Comparison of ENCODE assay signal across 8 cellular contexts in genomic region chr1:8169364-8170058, GRCh38.
A peak's percentile ranks its signal among the peaks of the same experiment; 100 is the strongest.
DNase-seq lines count a peak whose midpoint lies in the region; ATAC-seq and TF ChIP-seq lines count a peak whose summit lies in the region.

No MANE protein-coding gene starts in this region.

- peak overlapping the region; percentile 14 for H3K27ac ChIP-seq in CD4-positive, alpha-beta T cell (ENCODE audit: low read depth, low read length)
- H3K27ac ChIP-seq in thymus (ENCODE audit: low read depth), result peak overlapping the region; percentile 81

- no peaks in the 10 kb centered on the region for H3K27me3 ChIP-seq in CD4-positive, alpha-beta T cell (ENCODE audit: control insufficient read depth, insufficient read depth, low read length)
- H3K27me3 ChIP-seq in thymus (ENCODE audit: control insufficient read depth, insufficient read depth), result no peaks in the 10 kb centered on the region

- peaks cover 39% of the 10 kb centered on the region for H3K4me1 Mint-ChIP-seq in CD4-positive, alpha-beta T cell (ENCODE audit: low read depth)

- no peaks in the 10 kb centered on the region for H3K36me3 Mint-ChIP-seq in CD4-positive, alpha-beta T cell (ENCODE audit: low read depth)

- H3K4me1 ChIP-seq in mucosa of descending colon (ENCODE audit: low read depth) (peaks cover 14% of the 10 kb centered on the region), thymus (ENCODE audit: control insufficient read depth, insufficient read depth, low read length) (peaks cover 12% of the 10 kb centered on the region)

- POLR2A ChIA-PET in CD4-positive, alpha-beta T cell (lab: Charles Lee), result interaction anchor here (0.7 to 5.0 kb wide), 6 partner anchors 10 to 43 kb away, joined by 3 to 52 read pairs (median 4); no protein-coding TSS in a partner anchor

- H3K4me3 Mint-ChIP-seq in CD4-positive, alpha-beta T cell, result peak overlapping the region; percentile 35

- ATAC-seq in CD4-positive, alpha-beta T cell (ENCODE audit: poor library complexity), result peak; percentile 96
- ATAC-seq in GM19452 (IDR thresholded peaks at IDR 0.05; ENCODE audit: unreplicated experiment) (peak; percentile 66), mucosa of descending colon (peak; percentile 95), HG03469 (IDR thresholded peaks at IDR 0.05; ENCODE audit: unreplicated experiment) (no peak)

- intact Hi-C loops in CD4-positive, alpha-beta T cell (cut with DNase I, micrococcal nuclease), result loop anchor here in 1 of 2 experiments (2.0 kb wide), 1 partner anchor 17 kb away; no protein-coding TSS in a partner anchor
- intact Hi-C loops in mucosa of descending colon (cut with DNase I, micrococcal nuclease), result no loop called here

- TF ChIP-seq CTCF in CD4-positive, alpha-beta T cell (IDR thresholded peaks at IDR 0.05), result no peak
- TF ChIP-seq CTCF in mucosa of descending colon (IDR thresholded peaks at IDR 0.05), result no peak

- peak overlapping the region; percentile 85 for H3K27ac Mint-ChIP-seq in CD4-positive, alpha-beta T cell

- CTCF ChIA-PET in CD4-positive, alpha-beta T cell (lab: Charles Lee), result no interaction called here

- H3K9me3 ChIP-seq in CD4-positive, alpha-beta T cell (ENCODE audit: control insufficient read depth, low read length), result no peaks in the 10 kb centered on the region
- H3K9me3 ChIP-seq in mucosa of descending colon (no peaks in the 10 kb centered on the region), thymus (ENCODE audit: control insufficient read depth) (no peaks in the 10 kb centered on the region)

- 38% methylated on average over 9 of the region's 9 CpGs for WGBS in thymus

- peak in 6 of 10 experiments; percentile 32 to 61 (median 46) for DNase-seq in CD4-positive, alpha-beta T cell
- DNase-seq in NCI-H1105 (lab: John Stamatoyannopoulos, UW) (peak; percentile 77), T-helper 9 cell (peak; percentile 22), mucosa of descending colon (peak in 1 of 3 donors; percentile 84)
- DNase-seq in effector CD4-positive, alpha-beta T cell, result peak; percentile 41

- H3K4me3 ChIP-seq in mucosa of descending colon (no peak overlapping the region), thymus (ENCODE audit: low read length) (no peak overlapping the region)

- no peaks in the 10 kb centered on the region for H3K36me3 ChIP-seq in mucosa of descending colon (ENCODE audit: low read depth)
- no peaks in the 10 kb centered on the region for H3K36me3 ChIP-seq in thymus (ENCODE audit: control insufficient read depth, insufficient read depth)

- H3K27me3 Mint-ChIP-seq in CD4-positive, alpha-beta T cell, result no peaks in the 10 kb centered on the region

- no peaks in the 10 kb centered on the region for H3K9me3 Mint-ChIP-seq in CD4-positive, alpha-beta T cell
